In genomic region chr5:11903614-11904269, GRCh38 we compare ENCODE assay signal across 9 cellular contexts. TPM values are rescaled to one million over a fixed set of nuclear protein-coding genes. Genes with fewer than 3 reads are reported as not detected.
DNase-seq lines count a peak whose midpoint lies in the region; ATAC-seq and TF ChIP-seq lines count a peak whose summit lies in the region.
"Had no signal": no experiment of that assay in that cellular context is flagged by ENCODE, and none has a peak within 500 bp of the region (broad histone marks: within the 10 kb centered on the region; RNA-seq: fewer than 3 reads in every experiment).

No MANE protein-coding gene starts in this region.

- H3K36me3 ChIP-seq in adipocyte (ENCODE audit: control insufficient read depth, insufficient read depth, low read length, severe bottlenecking) (no peaks in the 10 kb centered on the region), suprapubic skin (no peaks in the 10 kb centered on the region)

- no peak overlapping the region for H3K27ac ChIP-seq in suprapubic skin

- no peak for TF ChIP-seq CTCF in suprapubic skin (IDR thresholded peaks at IDR 0.05)

- no peak for TF ChIP-seq EP300 in suprapubic skin (IDR thresholded peaks at IDR 0.05)

- H3K27me3 ChIP-seq in adipocyte (replicated peaks; ENCODE audit: control insufficient read depth, insufficient read depth, low read length) (peaks cover 47% of the 10 kb centered on the region), suprapubic skin (peaks cover 44% of the 10 kb centered on the region)

- H3K9ac ChIP-seq in adipocyte (ENCODE audit: low read length), result no peak overlapping the region

- H3K4me3 ChIP-seq in adipocyte (ENCODE audit: low read length) (peak overlapping the region; percentile 60), suprapubic skin (peak overlapping the region; percentile 39)

- H3K9me3 ChIP-seq in adipocyte (ENCODE audit: control insufficient read depth, low read length) (no peaks in the 10 kb centered on the region), suprapubic skin (no peaks in the 10 kb centered on the region)

- ATAC-seq in GM18505 (IDR thresholded peaks at IDR 0.05; ENCODE audit: unreplicated experiment) (peak; percentile 66), HG03521 (IDR thresholded peaks at IDR 0.05; ENCODE audit: unreplicated experiment) (peak; percentile 55), HG03378 (IDR thresholded peaks at IDR 0.05; ENCODE audit: unreplicated experiment) (no peak), GM21576 (IDR thresholded peaks at IDR 0.05; ENCODE audit: unreplicated experiment) (no peak)

- WGBS in suprapubic skin, result no CpG with 5 or more reads among the region's 97 CpGs

- no peaks in the 10 kb centered on the region for H3K4me1 ChIP-seq in adipocyte (ENCODE audit: control insufficient read depth, insufficient read depth, low read length)
- peaks cover 11% of the 10 kb centered on the region for H3K4me1 ChIP-seq in suprapubic skin

- no peak for TF ChIP-seq POLR2A in GM18505 (IDR thresholded peaks at IDR 0.05; ENCODE audit: borderline replicate concordance, extremely low read depth, insufficient read depth, insufficient read length)
- no peak for TF ChIP-seq POLR2A in suprapubic skin (IDR thresholded peaks at IDR 0.05)

- DNase-seq in adipocyte (ENCODE audit: low read depth) (no peak), iPS-NIHi11 (ENCODE audit: low spot score) (peak; percentile 74), suprapubic skin (ENCODE audit: low spot score in 2 of 2) (no peak), kidney glomerular epithelial cell (lab: John Stamatoyannopoulos, UW) (no peak)

RNA-seq across cellular contexts. Expression of gene CTNND2, which starts 0.5 kb away (rescaled TPM):
- total RNA-seq in suprapubic skin, result 1 to 10 TPM in 2 of 4 donors, under 1 TPM in 2; 0.40 to 3.8 (median 2.2) TPM
- total RNA-seq: LHCN-M2 had no signal

Comparison
In these comparisons a context has a peak if more than half of its experiments do, and no peak if none do; other contexts are left out.
1. ATAC-seq: peak in GM18505 (single experiment) and HG03521 (single experiment); none in HG03378 (single experiment) and GM21576 (single experiment).